In the genomic region with DNA sequence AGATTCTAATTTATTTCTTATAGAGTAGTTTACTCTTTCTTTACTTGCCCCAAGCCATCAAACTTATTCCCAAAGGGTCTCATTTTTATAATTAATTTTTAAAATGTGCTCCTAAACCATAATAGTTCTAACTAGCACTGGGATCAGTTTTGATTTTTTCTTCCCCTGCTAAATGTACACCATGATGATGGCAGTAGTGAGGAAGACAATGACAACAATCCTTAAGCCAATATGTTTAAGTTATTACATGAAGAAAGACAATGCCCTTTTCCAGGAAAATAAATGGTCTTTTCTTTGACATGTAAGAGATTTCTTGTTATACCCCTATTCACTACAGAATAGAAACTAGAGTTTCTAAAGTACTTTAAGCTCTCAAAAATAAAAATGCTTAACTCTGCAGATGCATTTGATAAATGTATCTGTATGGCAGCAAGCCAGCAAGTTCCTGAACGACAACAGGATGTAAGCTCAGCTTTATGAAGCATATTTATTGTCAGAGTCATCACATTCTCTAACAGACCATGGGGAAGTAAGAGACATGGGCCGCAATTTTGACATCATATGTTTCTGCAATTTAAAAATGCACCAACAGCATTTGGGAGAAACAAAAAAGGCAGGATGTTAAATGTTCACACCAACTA, we compare ENCODE assay signal across 9 cellular contexts. TPM values are rescaled to one million over a fixed set of nuclear protein-coding genes. Genes with fewer than 3 reads are reported as not detected.
DNase-seq lines count a peak whose midpoint lies in the region; ATAC-seq and TF ChIP-seq lines count a peak whose summit lies in the region.
"Had no signal": no experiment of that assay in that cellular context is flagged by ENCODE, and none has a peak within 500 bp of the region (broad histone marks: within the 10 kb centered on the region; RNA-seq: fewer than 3 reads in every experiment).

No MANE protein-coding gene starts in this region.

- H3K4me1 ChIP-seq in IMR-90 (ENCODE audit: control insufficient read depth, insufficient read depth, low read length) (peaks cover 3% of the 10 kb centered on the region; the same call in 1 of the 2 replicates), BE2C (peaks cover 6% of the 10 kb centered on the region; the same call in 1 of the 2 replicates)
- H3K4me1 ChIP-seq: pancreas had no signal

- H3K4me3 ChIP-seq in BJ (ENCODE audit: low read depth, low read length): no peak overlapping the region
- no peak overlapping the region for H3K4me3 ChIP-seq in IMR-90 (ENCODE audit: insufficient read depth, low read depth, low read length)
- H3K4me3 ChIP-seq in BE2C (ENCODE audit: low read depth, low read length): no peak overlapping the region
- H3K4me3 ChIP-seq: pancreas had no signal

- intact Hi-C loops in IMR-90 (cut with micrococcal nuclease): no loop called here

- CTCF ChIA-PET in BJ (lab: Yijun Ruan, JAX): interaction anchor here (0.9 to 1.7 kb wide), 2 partner anchors 23 to 57 kb away, joined by 3 read pairs; no protein-coding TSS in a partner anchor
- CTCF ChIA-PET in IMR-90 (lab: Yijun Ruan, JAX): no interaction called here

- peak overlapping the region; percentile 96; the same call in 1 of the 3 replicates for H2BK15ac ChIP-seq in IMR-90 (ENCODE audit: low read depth, low read length)

- peak overlapping the region; percentile 85; the same call in 1 of the 2 replicates for H3K4ac ChIP-seq in IMR-90 (ENCODE audit: low read depth, low read length)

- H3K9me3 ChIP-seq in IMR-90 (ENCODE audit: control insufficient read depth, insufficient read depth, low read length): no peaks in the 10 kb centered on the region
- no peaks in the 10 kb centered on the region for H3K9me3 ChIP-seq in BE2C
- H3K9me3 ChIP-seq: pancreas had no signal

- in situ Hi-C loops in IMR-90 (cut with MboI; ENCODE audit: low sequenced_read_pairs): loop anchor here (25.0 kb wide), 1 partner anchor 746 kb away; a partner anchor contains a TSS

- peak overlapping the region; percentile 76; the same call in 1 of the 2 replicates for H4K91ac ChIP-seq in IMR-90 (ENCODE audit: insufficient read depth, low read depth, low read length)

- H3K36me3 ChIP-seq in BJ (ENCODE audit: control insufficient read depth, insufficient read depth, low read length) (no peaks in the 10 kb centered on the region), IMR-90 (ENCODE audit: control insufficient read depth, insufficient read depth, low read length) (no peaks in the 10 kb centered on the region), BE2C (no peaks in the 10 kb centered on the region)
- H3K36me3 ChIP-seq: pancreas had no signal

- peak overlapping the region; percentile 67 for H2AFZ ChIP-seq in IMR-90 (replicated peaks; ENCODE audit: low read length, poor library complexity)

- H2BK5ac ChIP-seq in IMR-90 (ENCODE audit: low read depth, low read length, poor library complexity, severe bottlenecking): peak overlapping the region; percentile 68

- peak overlapping the region; percentile 55; the same call in 1 of the 2 replicates for H3K27ac ChIP-seq in IMR-90 (ENCODE audit: insufficient read depth, low read length)

- peak overlapping the region; percentile 83 for H2BK120ac ChIP-seq in IMR-90 (ENCODE audit: low read depth, low read length)

- TF ChIP-seq POLR2A in IMR-90 (IDR thresholded peaks at IDR 0.05; ENCODE audit: low read depth, low read length): no peak

- ATAC-seq in IMR-90 (ENCODE audit: low read depth) (peak; percentile 84), GM19035 (IDR thresholded peaks at IDR 0.05; ENCODE audit: unreplicated experiment) (no peak), HG02759 (IDR thresholded peaks at IDR 0.05; ENCODE audit: unreplicated experiment) (no peak)

- BruUV-seq in IMR-90 (replicated peaks; lab: Mats Ljungman, UMichigan): no TSS peak

- TF ChIP-seq CTCF in BJ (IDR thresholded peaks at IDR 0.05; ENCODE audit: insufficient read depth, low read depth, low read length) (no peak), IMR-90 (conservative IDR thresholded peaks at IDR 0.05; ENCODE audit: low read depth, low read length) (no peak), BE2C (IDR thresholded peaks at IDR 0.05; ENCODE audit: low read depth, low read length) (no peak)

- H3K14ac ChIP-seq in IMR-90 (replicated peaks; ENCODE audit: low read depth, low read length): peak overlapping the region; percentile 35; the same call in 1 of the 2 replicates

- H3K4me2 ChIP-seq in IMR-90 (ENCODE audit: low read depth, low read length): no peak overlapping the region

- peaks cover 15% of the 10 kb centered on the region; the same call in 1 of the 2 replicates for H3K9me1 ChIP-seq in IMR-90 (ENCODE audit: insufficient read depth, low read length)

- H3K56ac ChIP-seq in IMR-90 (ENCODE audit: extremely low read depth, insufficient read depth, low read length): no peak overlapping the region; the same call in 1 of the 2 replicates

- peak; percentile 37 for DNase-seq in BJ (ENCODE audit: low read depth)
- DNase-seq in IMR-90: peak; percentile 96
- DNase-seq in amniotic epithelial cell (ENCODE audit: low read depth): peak; percentile 95
- peak; percentile 49 for DNase-seq in left kidney (ENCODE audit: low read depth, low spot score)
- no peak for DNase-seq in BE2C
- no peak for DNase-seq in activated CD8-positive, alpha-beta memory T cell treated with anti-CD3 and anti-CD28 coated beads for 24 hours

- no peak overlapping the region for H2AK9ac ChIP-seq in IMR-90 (replicated peaks; ENCODE audit: low read depth, low read length, poor library complexity)

- no peak overlapping the region for H3K9ac ChIP-seq in IMR-90 (ENCODE audit: low read depth, low read length)

- H3K18ac ChIP-seq in IMR-90 (ENCODE audit: low read depth, low read length): 0 out of 2 replicates have a peak overlapping the region, but pooled peaks have one; percentile 74

- peak overlapping the region; percentile 70 for H2AK5ac ChIP-seq in IMR-90 (ENCODE audit: low read depth, low read length)

- TF ChIP-seq RAD21 in IMR-90 (IDR thresholded peaks at IDR 0.05; ENCODE audit: low read length): no peak

- 0 out of 4 replicates have a peak, but pooled peaks cover 0 to 6% of the 10 kb centered on the region in 2 experiments for H3K79me1 ChIP-seq in IMR-90 (ENCODE audit: low read depth in 1 of 2, low read length in 2 of 2)

- WGBS in IMR-90 (ENCODE audit: extremely low coverage in 2 of 2, insufficient read length in 1 of 2), 2 experiments: no CpG with 5 or more reads among the region's 2 CpGs

- H4K20me1 ChIP-seq in IMR-90 (ENCODE audit: insufficient read depth, low read length): no peaks in the 10 kb centered on the region

- POLR2A ChIA-PET in BJ (lab: Charles Lee): interaction anchor here (0.6 kb wide), 2 partner anchors 43 to 213 kb away, joined by 3 to 5 read pairs; no protein-coding TSS in a partner anchor
- POLR2A ChIA-PET in IMR-90 (lab: Charles Lee; ENCODE audit: unreplicated experiment): no interaction called here

- dilution Hi-C loops in IMR-90 (cut with HindIII; ENCODE audit: low sequenced_read_pairs, unreplicated experiment): no loop called here

- no peak overlapping the region for H4K5ac ChIP-seq in IMR-90 (ENCODE audit: low read depth, low read length)

- H3K27me3 ChIP-seq in BJ (ENCODE audit: control insufficient read depth, insufficient read depth, low read length) (no peaks in the 10 kb centered on the region), IMR-90 (ENCODE audit: control insufficient read depth, insufficient read depth, low read length) (no peaks in the 10 kb centered on the region), BE2C (no peaks in the 10 kb centered on the region)
- H3K27me3 ChIP-seq: pancreas had no signal

- H3K23ac ChIP-seq in IMR-90 (ENCODE audit: low read depth, low read length): peak overlapping the region; percentile 70; the same call in 1 of the 2 replicates

- peak overlapping the region; percentile 94; the same call in 1 of the 2 replicates for H2BK20ac ChIP-seq in IMR-90 (ENCODE audit: low read depth, low read length)

- H4K8ac ChIP-seq in IMR-90 (ENCODE audit: low read depth in 2 of 2, low read length in 2 of 2): peak overlapping the region in 1 of 2 experiments; percentile 61; a peak in 2 of 4 replicates

TF ChIP-seq in IMR-90, 13 proteins besides CTCF, POLR2A, EP300 and RAD21:
- TF ChIP-seq RCOR1 (IDR thresholded peaks at IDR 0.05; ENCODE audit: insufficient replicate concordance, low read length) (no peak), MXI1 (IDR thresholded peaks at IDR 0.05; ENCODE audit: borderline replicate concordance, low read depth, low read length) (no peak), CHD1 (IDR thresholded peaks at IDR 0.05; ENCODE audit: low read depth, low read length) (no peak), MAZ (IDR thresholded peaks at IDR 0.05; ENCODE audit: borderline replicate concordance, low read depth, low read length) (no peak), MAFK (IDR thresholded peaks at IDR 0.05; ENCODE audit: low read depth, low read length) (peak; percentile 82)
- TF ChIP-seq, protein P1, sequence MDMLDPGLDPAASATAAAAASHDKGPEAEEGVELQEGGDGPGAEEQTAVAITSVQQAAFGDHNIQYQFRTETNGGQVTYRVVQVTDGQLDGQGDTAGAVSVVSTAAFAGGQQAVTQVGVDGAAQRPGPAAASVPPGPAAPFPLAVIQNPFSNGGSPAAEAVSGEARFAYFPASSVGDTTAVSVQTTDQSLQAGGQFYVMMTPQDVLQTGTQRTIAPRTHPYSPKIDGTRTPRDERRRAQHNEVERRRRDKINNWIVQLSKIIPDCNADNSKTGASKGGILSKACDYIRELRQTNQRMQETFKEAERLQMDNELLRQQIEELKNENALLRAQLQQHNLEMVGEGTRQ (IDR thresholded peaks at IDR 0.05; ENCODE audit: low read depth, low read length): no peak
TF ChIP-seq in IMR-90: peak in this region for 1.

RNA-seq across cellular contexts. Expression of a gene that starts 36.0 kb away (rescaled TPM):
- polyA plus RNA-seq in BJ (2011; rRNA removed): 59.7 and 129 TPM in 2 replicates
- 19.0 and 20.2 TPM in 2 replicates for polyA minus RNA-seq in BJ (2011; rRNA and poly(A)+ RNA removed)
- total RNA-seq in IMR-90 (2012; rRNA removed): 116 and 166 TPM in 2 replicates
- 67.8 and 127 TPM in 2 replicates for polyA plus RNA-seq in IMR-90 (2012; rRNA removed)
- 21.2 and 26.8 TPM in 2 replicates for polyA plus RNA-seq in IMR-90 (2012; cell fraction: cytosol; rRNA removed)
- polyA plus RNA-seq in IMR-90 (2012; cell fraction: nucleus; rRNA removed; ENCODE audit: low replicate concordance): 12.0 and 87.6 TPM in 2 replicates
- polyA plus RNA-seq in BE2C (2012; ENCODE audit: insufficient read depth, insufficient read length, low read depth): 56.5 TPM

RNA-seq across cellular contexts. Expression of a gene that starts 48.5 kb away (rescaled TPM):
- 81.4 and 206 TPM in 2 replicates for polyA plus RNA-seq in BJ (2011; rRNA removed)
- polyA minus RNA-seq in BJ (2011; rRNA and poly(A)+ RNA removed): 48.4 and 65.7 TPM in 2 replicates
- total RNA-seq in IMR-90 (2012; rRNA removed): 151 and 187 TPM in 2 replicates
- polyA plus RNA-seq in IMR-90 (2012; rRNA removed): 75.1 and 106 TPM in 2 replicates
- polyA plus RNA-seq in IMR-90 (2012; cell fraction: cytosol; rRNA removed): 12.7 and 19.1 TPM in 2 replicates
- polyA plus RNA-seq in IMR-90 (2012; cell fraction: nucleus; rRNA removed; ENCODE audit: low replicate concordance): 2.4 and 28.7 TPM in 2 replicates
- 43.4 TPM for polyA plus RNA-seq in BE2C (2012; ENCODE audit: insufficient read depth, insufficient read length, low read depth)

Comparison
In these comparisons a context has a peak if more than half of its experiments do, and no peak if none do; other contexts are left out.
1. DNase-seq: peak in BJ (single experiment), IMR-90 (single experiment), amniotic epithelial cell (single experiment) and left kidney (single experiment); none in BE2C (single experiment) and activated CD8-positive, alpha-beta memory T cell treated with anti-CD3 and anti-CD28 coated beads for 24 hours (single experiment).